23 cellular contexts compared by ENCODE assay signal in the genomic region with DNA sequence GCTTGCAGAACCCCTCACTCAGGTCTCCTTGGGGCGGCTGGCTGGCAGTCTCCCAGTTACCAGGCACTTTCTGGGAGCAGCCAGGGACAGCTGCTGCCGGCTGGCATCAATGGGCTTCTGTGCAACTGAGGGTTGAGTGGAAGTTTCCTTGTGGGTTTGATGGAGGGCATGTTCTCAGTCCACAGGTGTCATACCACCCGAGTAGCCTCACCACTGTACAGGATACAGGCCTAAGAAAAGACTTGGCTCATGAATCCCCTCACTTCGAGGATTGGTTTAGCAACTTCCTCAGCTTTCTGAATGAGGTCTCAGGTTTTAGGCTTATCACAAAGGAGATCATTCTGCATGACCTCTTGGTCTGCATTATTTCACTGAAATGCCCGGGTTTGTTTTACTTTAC. TPM values are rescaled to one million over a fixed set of nuclear protein-coding genes. Genes with fewer than 3 reads are reported as not detected.
DNase-seq lines count a peak whose midpoint lies in the region; ATAC-seq lines count a peak whose summit lies in the region.
"Had no signal": no experiment of that assay in that cellular context is flagged by ENCODE, and none has a peak within 500 bp of the region (broad histone marks: within the 10 kb centered on the region; RNA-seq: fewer than 3 reads in every experiment).

No MANE protein-coding gene starts in this region.

- in situ Hi-C loops in KBM-7 (cut with MboI; ENCODE audit: low pct_unique_long_range_greater_than_20kb, low sequenced_read_pairs), result no loop called here

- ATAC-seq in activated naive CD8-positive, alpha-beta T cell treated with anti-CD3 and anti-CD28 coated beads, Interleukin-2, amount 50 U/mL, for 24 hours, result no peak
- ATAC-seq in T-helper 17 cell, result no peak
- no peak for ATAC-seq in naive thymus-derived CD8-positive, alpha-beta T cell
- ATAC-seq in GM21619 (IDR thresholded peaks at IDR 0.05; ENCODE audit: unreplicated experiment), result no peak
- ATAC-seq in HG03159 (IDR thresholded peaks at IDR 0.05; ENCODE audit: unreplicated experiment), result no peak
- ATAC-seq: body of pancreas, pancreas, right cardiac atrium, upper lobe of right lung had no signal

- H3K27me3 Mint-ChIP-seq in activated naive CD8-positive, alpha-beta T cell, result no peaks in the 10 kb centered on the region
- no peaks in the 10 kb centered on the region for H3K27me3 Mint-ChIP-seq in activated naive CD8-positive, alpha-beta T cell treated with anti-CD3 and anti-CD28 coated beads, Interleukin-2, amount 50 U/mL, for 24 hours
- H3K27me3 Mint-ChIP-seq in T-helper 17 cell, result no peaks in the 10 kb centered on the region
- H3K27me3 Mint-ChIP-seq in naive thymus-derived CD8-positive, alpha-beta T cell, result no peaks in the 10 kb centered on the region
- H3K27me3 Mint-ChIP-seq: activated CD4-positive, alpha-beta T cell treated with anti-CD3 and anti-CD28 coated beads, Interleukin-2, amount 10 ng/mL, durations not matched to agents 7 days and 5 days had no signal

- H3K9me3 Mint-ChIP-seq in activated naive CD8-positive, alpha-beta T cell (ENCODE audit: low read depth), result no peaks in the 10 kb centered on the region
- H3K9me3 Mint-ChIP-seq in activated naive CD8-positive, alpha-beta T cell treated with anti-CD3 and anti-CD28 coated beads, Interleukin-2, amount 50 U/mL, for 24 hours, result no peaks in the 10 kb centered on the region
- no peaks in the 10 kb centered on the region for H3K9me3 Mint-ChIP-seq in naive thymus-derived CD8-positive, alpha-beta T cell
- H3K9me3 Mint-ChIP-seq: activated CD4-positive, alpha-beta T cell treated with anti-CD3 and anti-CD28 coated beads, Interleukin-2, amount 10 ng/mL, durations not matched to agents 7 days and 5 days had no signal

- H3K4me3 Mint-ChIP-seq in activated naive CD8-positive, alpha-beta T cell, result no peak overlapping the region
- H3K4me3 Mint-ChIP-seq in activated naive CD8-positive, alpha-beta T cell treated with anti-CD3 and anti-CD28 coated beads, Interleukin-2, amount 50 U/mL, for 24 hours, result no peak overlapping the region
- no peak overlapping the region for H3K4me3 Mint-ChIP-seq in T-helper 17 cell
- no peak overlapping the region for H3K4me3 Mint-ChIP-seq in naive thymus-derived CD8-positive, alpha-beta T cell
- H3K4me3 Mint-ChIP-seq: activated CD4-positive, alpha-beta T cell treated with anti-CD3 and anti-CD28 coated beads, Interleukin-2, amount 10 ng/mL, durations not matched to agents 7 days and 5 days had no signal

- H3K9me3 ChIP-seq in T-helper 17 cell (ENCODE audit: control insufficient read depth, low read length, poor library complexity, severe bottlenecking), result no peaks in the 10 kb centered on the region
- H3K9me3 ChIP-seq: body of pancreas, pancreas, upper lobe of right lung had no signal

- peak overlapping the region; percentile 73 for H3K27ac Mint-ChIP-seq in activated naive CD8-positive, alpha-beta T cell
- no peak overlapping the region for H3K27ac Mint-ChIP-seq in activated naive CD8-positive, alpha-beta T cell treated with anti-CD3 and anti-CD28 coated beads, Interleukin-2, amount 50 U/mL, for 24 hours
- H3K27ac Mint-ChIP-seq in T-helper 17 cell, result peak overlapping the region; percentile 34
- H3K27ac Mint-ChIP-seq in naive thymus-derived CD8-positive, alpha-beta T cell, result peak overlapping the region in 9 of 10 donors; percentile 13 to 84 (median 48)
- H3K27ac Mint-ChIP-seq: activated CD4-positive, alpha-beta T cell treated with anti-CD3 and anti-CD28 coated beads, Interleukin-2, amount 10 ng/mL, durations not matched to agents 7 days and 5 days had no signal

- H3K4me1 Mint-ChIP-seq in activated naive CD8-positive, alpha-beta T cell (ENCODE audit: low read depth), result peaks cover 81% of the 10 kb centered on the region
- peaks cover 81% of the 10 kb centered on the region for H3K4me1 Mint-ChIP-seq in activated naive CD8-positive, alpha-beta T cell treated with anti-CD3 and anti-CD28 coated beads, Interleukin-2, amount 50 U/mL, for 24 hours
- H3K4me1 Mint-ChIP-seq in T-helper 17 cell, result peaks cover 45% of the 10 kb centered on the region
- peaks cover 36 to 85% (median 71%) of the 10 kb centered on the region in 4 donors for H3K4me1 Mint-ChIP-seq in naive thymus-derived CD8-positive, alpha-beta T cell

- POLR2A ChIA-PET in naive thymus-derived CD8-positive, alpha-beta T cell (lab: Charles Lee), result interaction anchor here (0.6 to 1.3 kb wide), 2 partner anchors 50 to 261 kb away, joined by 3 read pairs; no protein-coding TSS in a partner anchor

- H3K36me3 Mint-ChIP-seq in activated naive CD8-positive, alpha-beta T cell, result peaks cover 20% of the 10 kb centered on the region
- H3K36me3 Mint-ChIP-seq in activated naive CD8-positive, alpha-beta T cell treated with anti-CD3 and anti-CD28 coated beads, Interleukin-2, amount 50 U/mL, for 24 hours (ENCODE audit: low read depth), result peaks cover 65% of the 10 kb centered on the region
- H3K36me3 Mint-ChIP-seq in T-helper 17 cell (ENCODE audit: low read depth), result peaks cover 17% of the 10 kb centered on the region
- H3K36me3 Mint-ChIP-seq in naive thymus-derived CD8-positive, alpha-beta T cell, result peaks cover 4 to 82% (median 23%) of the 10 kb centered on the region in 3 donors

- DNase-seq in activated naive CD8-positive, alpha-beta T cell treated with anti-CD3 and anti-CD28 coated beads, Interleukin-2, amount 50 U/mL, for 24 hours, result no peak
- DNase-seq in T-helper 17 cell (no peak), glomerular visceral epithelial cell (ENCODE audit: extremely low spot score) (no peak), KBM-7 (no peak)
- no peak for DNase-seq in naive thymus-derived CD8-positive, alpha-beta T cell
- DNase-seq: activated CD4-positive, alpha-beta T cell treated with anti-CD3 and anti-CD28 coated beads, Interleukin-2, amount 10 ng/mL, durations not matched to agents 7 days and 5 days; activated effector memory CD4-positive, alpha-beta T cell treated with anti-CD3 and anti-CD28 coated beads, Interleukin-2, amount 50 U/mL, for 16 hours; body of pancreas; DMS 273 treated with DMSO at 0.1 percent for 48 hours; effector CD4-positive, alpha-beta T cell; HCEC 1CT; Kasumi-1; NCI-H1694 treated with DMSO at 0.1 percent for 48 hours; NCI-H2171 treated with DMSO at 0.1 percent for 48 hours; NCI-H524; pancreas; stimulated activated CD4-positive, alpha-beta T cell treated with anti-CD3 and anti-CD28 coated beads, Interleukin-12 subunit alpha, Interleukin-12 subunit beta, amount 100 ng/mL, for 4 hours; stimulated activated CD4-positive, alpha-beta T cell treated with anti-CD3 and anti-CD28 coated beads, Interleukin-4, amount 100 ng/mL, for 4 hours; upper lobe of right lung had no signal

RNA-seq across cellular contexts. Expression of a gene that starts 27.4 kb away (rescaled TPM):
- 100 to 1,000 TPM; 368 to 424 TPM for total RNA-seq in T-helper 17 cell
- total RNA-seq in naive thymus-derived CD8-positive, alpha-beta T cell, result 100 to 1,000 TPM; 408 to 419 TPM
- 100 to 1,000 TPM in 2 of 3 donors, 10 to 100 TPM in 1; 97.5 to 116 (median 103) TPM for polyA plus RNA-seq in naive thymus-derived CD8-positive, alpha-beta T cell
